11 cellular contexts compared by ENCODE assay signal in the genomic region with DNA sequence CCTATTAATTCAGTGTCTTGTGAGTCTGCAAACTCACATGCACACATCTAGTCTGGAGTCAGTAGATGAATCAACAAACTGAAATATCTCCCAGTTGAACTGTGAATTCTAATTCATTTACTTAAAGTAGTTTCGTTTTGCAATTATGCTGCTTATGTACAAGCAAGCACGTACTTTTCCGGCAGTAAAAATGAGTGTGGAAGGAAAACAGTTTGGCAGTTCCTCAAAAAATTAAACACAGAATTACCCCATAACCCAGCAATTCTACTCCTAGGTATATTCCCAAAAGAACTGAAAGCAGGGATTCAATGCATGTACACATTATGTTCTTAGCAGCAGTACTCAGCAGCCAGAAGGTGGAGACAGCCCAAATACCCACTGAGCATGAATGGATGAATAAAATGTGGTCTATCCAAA. TPM values are rescaled to one million over a fixed set of nuclear protein-coding genes. Genes with fewer than 3 reads are reported as not detected.
DNase-seq lines count a peak whose midpoint lies in the region; ATAC-seq and TF ChIP-seq lines count a peak whose summit lies in the region.
"Had no signal": no experiment of that assay in that cellular context is flagged by ENCODE, and none has a peak within 500 bp of the region (broad histone marks: within the 10 kb centered on the region; RNA-seq: fewer than 3 reads in every experiment).

No MANE protein-coding gene starts in this region.

- H3K27me3 ChIP-seq in transverse colon: no peaks in the 10 kb centered on the region

- H3K4me1 ChIP-seq in transverse colon: peaks cover 19 to 50% (median 31%) of the 10 kb centered on the region in 4 donors
- H3K4me1 ChIP-seq: parathyroid adenoma had no signal

- TF ChIP-seq EP300 in transverse colon (IDR thresholded peaks at IDR 0.05; ENCODE audit: low read depth): no peak

- H3K4me3 ChIP-seq in transverse colon: no peak overlapping the region

- TF ChIP-seq POLR2A in transverse colon (IDR thresholded peaks at IDR 0.05): no peak

- no peaks in the 10 kb centered on the region for H3K9me3 ChIP-seq in transverse colon

- no peaks in the 10 kb centered on the region for H3K36me3 ChIP-seq in transverse colon

- intact Hi-C loops in Right ventricle myocardium superior (cut with DNase I): no loop called here
- intact Hi-C loops in left cardiac atrium (cut with DNase I): loop anchor here in 1 of 2 donors (5.0 kb wide), 1 partner anchor 41 kb away; no protein-coding TSS in a partner anchor
- intact Hi-C loops in activated CD8-positive, alpha-beta T cell treated with anti-CD3 and anti-CD28 coated beads for 36 hours (cut with micrococcal nuclease): no loop called here
- intact Hi-C loops in transverse colon (cut with DNase I; ENCODE audit: low total_unique reads): no loop called here

- H3K4me3 Mint-ChIP-seq in activated CD8-positive, alpha-beta T cell treated with anti-CD3 and anti-CD28 coated beads for 36 hours: no peak overlapping the region
- H3K4me3 Mint-ChIP-seq in immature natural killer cell: peak overlapping the region; percentile 62 to 91 (median 75)

- ATAC-seq in Right ventricle myocardium superior (ENCODE audit: poor library complexity): peak; percentile 25
- no peak for ATAC-seq in left cardiac atrium
- no peak for ATAC-seq in activated CD8-positive, alpha-beta T cell treated with anti-CD3 and anti-CD28 coated beads for 36 hours

- DNase-seq in Right ventricle myocardium superior (no peak), left cardiac atrium (no peak), immature natural killer cell (no peak), transverse colon (no peak), GOT3 (lab: John Stamatoyannopoulos, UW) (no peak), NCI-H1105 (lab: John Stamatoyannopoulos, UW) (no peak), glomerular visceral epithelial cell (ENCODE audit: extremely low spot score) (no peak)
- no peak for DNase-seq in activated CD8-positive, alpha-beta T cell treated with anti-CD3 and anti-CD28 coated beads for 36 hours
- DNase-seq: DMS79, NCI-H1092 treated with DMSO at 0.1 percent for 48 hours had no signal

- WGBS in transverse colon (ENCODE audit: low coverage in 1 of 2), 2 donors: 18% methylated on average over 3 of the region's 3 CpGs; no CpG with 5 or more reads in 1 of the 2 donors

- H3K9me3 Mint-ChIP-seq in activated CD8-positive, alpha-beta T cell treated with anti-CD3 and anti-CD28 coated beads for 36 hours: no peaks in the 10 kb centered on the region
- H3K9me3 Mint-ChIP-seq in immature natural killer cell: no peaks in the 10 kb centered on the region

- H3K4me1 Mint-ChIP-seq in activated CD8-positive, alpha-beta T cell treated with anti-CD3 and anti-CD28 coated beads for 36 hours (ENCODE audit: low read depth): peaks cover 38% of the 10 kb centered on the region
- H3K4me1 Mint-ChIP-seq in immature natural killer cell: peaks cover 67 to 75% of the 10 kb centered on the region in 2 donors

- POLR2A ChIA-PET in activated CD8-positive, alpha-beta T cell treated with anti-CD3 and anti-CD28 coated beads for 36 hours (lab: Charles Lee): interaction anchor here (0.7 to 1.6 kb wide), 2 partner anchors 45 to 318 kb away, joined by 3 read pairs; no protein-coding TSS in a partner anchor

- TF ChIP-seq CTCF in activated CD8-positive, alpha-beta T cell treated with anti-CD3 and anti-CD28 coated beads for 36 hours (IDR thresholded peaks at IDR 0.05): no peak
- TF ChIP-seq CTCF in transverse colon (IDR thresholded peaks at IDR 0.05): no peak

- H3K36me3 Mint-ChIP-seq in activated CD8-positive, alpha-beta T cell treated with anti-CD3 and anti-CD28 coated beads for 36 hours (ENCODE audit: low read depth): peaks cover 11% of the 10 kb centered on the region
- H3K36me3 Mint-ChIP-seq in immature natural killer cell: no peaks in the 10 kb centered on the region

- H3K27ac Mint-ChIP-seq in activated CD8-positive, alpha-beta T cell treated with anti-CD3 and anti-CD28 coated beads for 36 hours: peak overlapping the region; percentile 73
- H3K27ac Mint-ChIP-seq in immature natural killer cell: peak overlapping the region; percentile 84 to 97 (median 88)

- CTCF ChIA-PET in activated CD8-positive, alpha-beta T cell treated with anti-CD3 and anti-CD28 coated beads for 36 hours (lab: Charles Lee): no interaction called here

- in situ Hi-C loops in transverse colon (cut with MboI; ENCODE audit: low pct_ligation_motif_present in 1 of 4, low pct_unique_long_range_greater_than_20kb in 1 of 4, low sequenced_read_pairs in 3 of 4): loop anchor here in 1 of 4 donors (5.0 to 10.0 kb wide), 2 partner anchors 49 to 63 kb away; no protein-coding TSS in a partner anchor

- H3K27me3 Mint-ChIP-seq in activated CD8-positive, alpha-beta T cell treated with anti-CD3 and anti-CD28 coated beads for 36 hours: no peaks in the 10 kb centered on the region
- H3K27me3 Mint-ChIP-seq in immature natural killer cell (ENCODE audit: low read depth in 3 of 3): peaks cover 0 to 11% (median 2%) of the 10 kb centered on the region in 3 donors

- peak overlapping the region; percentile 3 to 33 (median 13) for H3K27ac ChIP-seq in transverse colon
- H3K27ac ChIP-seq: parathyroid adenoma had no signal

RNA-seq across cellular contexts. Expression of a gene that starts 49.3 kb away (rescaled TPM):
- total RNA-seq in Right ventricle myocardium superior (154 TPM), left cardiac atrium (100 to 1,000 TPM; 188 to 206 TPM), transverse colon (100 to 1,000 TPM; 123 to 191 (median 174) TPM)
- total RNA-seq in activated CD8-positive, alpha-beta T cell treated with anti-CD3 and anti-CD28 coated beads for 36 hours: 100 to 1,000 TPM; 318 to 330 TPM
- polyA plus RNA-seq in immature natural killer cell: 100 to 1,000 TPM in 1 of 3 donors, 10 to 100 TPM in 2; 53.4 to 111 (median 98.7) TPM
